ENCODE assay signal across 27 cellular contexts in the genomic region with DNA sequence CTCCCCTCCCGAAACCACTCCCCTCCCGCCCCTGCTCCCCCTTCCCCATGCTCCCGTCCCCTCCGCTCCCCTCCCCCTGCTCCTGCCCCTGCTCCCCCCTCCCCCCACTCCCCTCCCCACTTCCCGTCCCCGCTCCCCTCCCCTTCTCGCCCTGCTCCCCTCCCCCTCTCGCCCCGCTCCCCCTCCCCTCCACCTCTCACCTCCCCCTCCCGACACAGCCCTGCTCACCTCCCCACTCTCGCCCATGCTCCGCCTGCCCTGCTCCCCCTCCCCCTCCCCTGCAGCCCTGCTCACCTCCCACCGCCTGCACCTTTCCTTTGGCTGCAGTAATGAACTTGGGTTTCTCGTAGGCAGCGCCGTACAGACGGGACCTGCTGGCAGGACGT. TPM values are rescaled to one million over a fixed set of nuclear protein-coding genes. Genes with fewer than 3 reads are reported as not detected.
"Had no signal": no experiment of that assay in that cellular context is flagged by ENCODE, and none has a peak within 500 bp of the region (broad histone marks: within the 10 kb centered on the region; RNA-seq: fewer than 3 reads in every experiment).

No MANE protein-coding gene starts in this region.

- ATAC-seq: activated CD4-positive, CD25-positive, alpha-beta regulatory T cell treated with anti-CD3 and anti-CD28 coated beads, Interleukin-2, amount 50 U/mL, for 24 hours; activated T-cell treated with anti-CD3 and anti-CD28 coated beads, Interleukin-2, amount 50 U/mL, for 4 hours; foreskin keratinocyte; stimulated activated naive B cell treated with anti-CD40 and anti-IgM and Interleukin-4, amounts not matched to agents 10 μg/mL and 1 μg/mL and 100 μg/mL, for 72 hours; T-cell had no signal

- H3K9me3 ChIP-seq: breast epithelium, neutrophil, pancreas, thoracic aorta, upper lobe of left lung had no signal

- H3K4me3 ChIP-seq: pancreas, thoracic aorta, upper lobe of left lung had no signal

- H3K27ac ChIP-seq: breast epithelium, foreskin keratinocyte, neutrophil, pancreas, thoracic aorta, upper lobe of left lung, VCaP had no signal

- DNase-seq: activated CD4-positive, alpha-beta T cell treated with anti-CD3 and anti-CD28 coated beads, Interleukin-2, amount 10 ng/mL, durations not matched to agents 24 days and 14 days; activated CD8-positive, alpha-beta memory T cell treated with anti-CD3 and anti-CD28 coated beads, Interleukin-2, amount 50 U/mL, for 4 hours; activated naive CD4-positive, alpha-beta T cell treated with anti-CD3 and anti-CD28 coated beads for 36 hours; activated naive CD8-positive, alpha-beta T cell treated with anti-CD3 and anti-CD28 coated beads, Interleukin-2, amount 10 ng/mL, durations not matched to agents 7 days and 5 days; activated T-cell treated with anti-CD3 and anti-CD28 coated beads, Interleukin-2, amount 50 U/mL, for 4 hours; amniotic stem cell; effector memory CD4-positive, alpha-beta T cell; foreskin keratinocyte; mammary epithelial cell; stimulated activated CD4-positive, alpha-beta T cell treated with anti-CD3 and anti-CD28 coated beads, Interleukin-2, amount 100 ng/mL, for 48 hours; stimulated activated CD8-positive, alpha-beta memory T cell treated with anti-CD3 and anti-CD28 coated beads, Interleukin-4, amount 100 ng/mL, for 48 hours; stimulated activated naive B cell treated with anti-CD40 and anti-IgM and Interleukin-4, amounts not matched to agents 10 μg/mL and 1 μg/mL and 100 μg/mL, for 72 hours had no signal

- H3K4me1 ChIP-seq: breast epithelium, foreskin keratinocyte, pancreas had no signal

- H3K9me3 Mint-ChIP-seq: activated CD4-positive, alpha-beta T cell treated with anti-CD3 and anti-CD28 coated beads, Interleukin-2, amount 10 ng/mL, durations not matched to agents 24 days and 14 days; activated T-cell treated with anti-CD3 and anti-CD28 coated beads, Interleukin-2, amount 50 U/mL, for 4 hours; central memory CD8-positive, alpha-beta T cell; natural killer cell treated with Interleukin-12 subunit alpha and Interleukin-12 subunit beta and Interleukin-15 and Interleukin-18, amount 100 ng/mL, for 72 hours; stimulated activated naive B cell treated with anti-CD40 and anti-IgM and Interleukin-4, amounts not matched to agents 10 μg/mL and 1 μg/mL and 100 μg/mL, for 72 hours; T-cell; T-helper 2 cell treated with Interferon-gamma antibody and Interleukin-4, amounts not matched to agents 5 μg/mL and 100 μg/mL, for 36 hours had no signal

- H3K4me1 Mint-ChIP-seq: activated CD4-positive, alpha-beta T cell treated with anti-CD3 and anti-CD28 coated beads, Interleukin-2, amount 10 ng/mL, durations not matched to agents 24 days and 14 days; activated naive CD8-positive, alpha-beta T cell treated with anti-CD3 and anti-CD28 coated beads, Interleukin-2, amount 10 ng/mL, durations not matched to agents 7 days and 5 days; central memory CD8-positive, alpha-beta T cell had no signal

- H3K27me3 Mint-ChIP-seq: activated CD4-positive, alpha-beta T cell treated with anti-CD3 and anti-CD28 coated beads, Interleukin-2, amount 10 ng/mL, durations not matched to agents 24 days and 14 days; central memory CD8-positive, alpha-beta T cell had no signal

- H3K36me3 ChIP-seq: breast epithelium, neutrophil, pancreas, thoracic aorta, upper lobe of left lung had no signal

- FAIRE-seq: colon, pancreas had no signal

- H3K36me3 Mint-ChIP-seq: activated naive CD8-positive, alpha-beta T cell treated with anti-CD3 and anti-CD28 coated beads, Interleukin-2, amount 10 ng/mL, durations not matched to agents 7 days and 5 days; natural killer cell treated with Interleukin-12 subunit alpha and Interleukin-12 subunit beta and Interleukin-15 and Interleukin-18, amount 100 ng/mL, for 72 hours; stimulated activated naive B cell treated with anti-CD40 and anti-IgM and Interleukin-4, amounts not matched to agents 10 μg/mL and 1 μg/mL and 100 μg/mL, for 72 hours; T-cell had no signal

- H3K27me3 ChIP-seq: foreskin keratinocyte had no signal

- H3K4me3 Mint-ChIP-seq: activated CD4-positive, alpha-beta T cell treated with anti-CD3 and anti-CD28 coated beads, Interleukin-2, amount 10 ng/mL, durations not matched to agents 24 days and 14 days; activated naive CD4-positive, alpha-beta T cell treated with anti-CD3 and anti-CD28 coated beads for 36 hours; activated naive CD8-positive, alpha-beta T cell treated with anti-CD3 and anti-CD28 coated beads, Interleukin-2, amount 10 ng/mL, durations not matched to agents 7 days and 5 days; activated T-cell treated with anti-CD3 and anti-CD28 coated beads, Interleukin-2, amount 50 U/mL, for 4 hours; central memory CD8-positive, alpha-beta T cell; natural killer cell treated with Interleukin-12 subunit alpha and Interleukin-12 subunit beta and Interleukin-15 and Interleukin-18, amount 100 ng/mL, for 72 hours; stimulated activated naive B cell treated with anti-CD40 and anti-IgM and Interleukin-4, amounts not matched to agents 10 μg/mL and 1 μg/mL and 100 μg/mL, for 72 hours; T-cell; T-helper 2 cell treated with Interferon-gamma antibody and Interleukin-4, amounts not matched to agents 5 μg/mL and 100 μg/mL, for 36 hours had no signal

- H3K27ac Mint-ChIP-seq: activated CD4-positive, alpha-beta T cell treated with anti-CD3 and anti-CD28 coated beads, Interleukin-2, amount 10 ng/mL, durations not matched to agents 24 days and 14 days; activated naive CD4-positive, alpha-beta T cell treated with anti-CD3 and anti-CD28 coated beads for 36 hours; activated naive CD8-positive, alpha-beta T cell treated with anti-CD3 and anti-CD28 coated beads, Interleukin-2, amount 10 ng/mL, durations not matched to agents 7 days and 5 days; natural killer cell treated with Interleukin-12 subunit alpha and Interleukin-12 subunit beta and Interleukin-15 and Interleukin-18, amount 100 ng/mL, for 72 hours; stimulated activated naive B cell treated with anti-CD40 and anti-IgM and Interleukin-4, amounts not matched to agents 10 μg/mL and 1 μg/mL and 100 μg/mL, for 72 hours; T-cell; T-helper 2 cell treated with Interferon-gamma antibody and Interleukin-4, amounts not matched to agents 5 μg/mL and 100 μg/mL, for 36 hours had no signal

RNA-seq across cellular contexts. Expression of a gene that starts 49.9 kb away (rescaled TPM):
- total RNA-seq: activated CD4-positive, alpha-beta T cell treated with anti-CD3 and anti-CD28 coated beads, Interleukin-2, amount 10 ng/mL, durations not matched to agents 24 days and 14 days; activated naive CD4-positive, alpha-beta T cell treated with anti-CD3 and anti-CD28 coated beads for 36 hours; activated naive CD8-positive, alpha-beta T cell treated with anti-CD3 and anti-CD28 coated beads, Interleukin-2, amount 10 ng/mL, durations not matched to agents 7 days and 5 days; activated T-cell treated with anti-CD3 and anti-CD28 coated beads, Interleukin-2, amount 50 U/mL, for 4 hours; breast epithelium; dermis microvascular lymphatic vessel endothelial cell; foreskin keratinocyte; left ventricle myocardium superior; mammary epithelial cell; natural killer cell treated with Interleukin-12 subunit alpha and Interleukin-12 subunit beta and Interleukin-15 and Interleukin-18, amount 100 ng/mL, for 72 hours; pulmonary artery endothelial cell; T-cell; upper lobe of left lung had no signal
- polyA plus RNA-seq: foreskin keratinocyte, mammary epithelial cell had no signal
